15 cellular contexts compared by ENCODE assay signal in the genomic region with DNA sequence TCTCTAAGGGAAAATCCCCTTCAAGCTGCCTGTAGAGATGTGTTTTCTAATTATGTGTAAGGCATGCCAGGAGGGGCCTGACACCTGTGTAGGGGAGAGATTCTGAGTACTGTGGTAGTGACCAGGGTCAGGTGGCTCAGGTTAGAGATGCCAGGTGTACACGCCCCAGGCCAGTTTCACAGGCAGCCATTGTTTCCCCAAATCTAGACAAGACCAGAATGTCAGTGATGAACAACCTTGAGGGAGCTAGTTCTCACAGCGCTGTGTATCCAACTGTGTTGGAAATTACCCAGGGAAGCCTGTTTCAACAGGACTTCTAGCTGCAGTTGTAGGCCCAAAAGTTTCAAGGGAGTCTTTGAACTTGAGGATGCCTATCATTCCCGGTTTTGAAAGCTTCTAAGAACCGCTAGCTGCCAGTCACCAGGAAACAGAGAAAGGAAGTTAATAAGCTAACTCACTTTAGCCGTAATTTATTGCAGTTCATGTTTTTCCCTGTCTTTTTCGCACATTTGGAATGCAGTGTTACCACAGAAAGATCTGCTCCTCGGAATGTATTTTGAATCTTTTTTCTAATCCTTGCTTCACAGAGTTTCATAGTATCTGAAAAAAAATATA.
"Had no signal": no experiment of that assay in that cellular context is flagged by ENCODE, and none has a peak within 500 bp of the region (broad histone marks: within the 10 kb centered on the region; RNA-seq: fewer than 3 reads in every experiment).

No MANE protein-coding gene starts in this region.

- H3K36me3 ChIP-seq: gastrocnemius medialis, heart left ventricle, right atrium auricular region, upper lobe of left lung had no signal

- H3K27ac ChIP-seq: gastrocnemius medialis, heart left ventricle, right atrium auricular region, testis, upper lobe of left lung had no signal

- ATAC-seq: gastrocnemius medialis; heart left ventricle; mucosa of descending colon; naive thymus-derived CD8-positive, alpha-beta T cell; stimulated activated naive CD8-positive, alpha-beta T cell treated with anti-CD3 and anti-CD28 coated beads, Interleukin-15, amount 100 ng/mL, for 72 hours had no signal

- H3K27me3 ChIP-seq: gastrocnemius medialis, heart left ventricle, right atrium auricular region, testis, upper lobe of left lung had no signal

- H3K4me1 ChIP-seq: right atrium auricular region, testis, upper lobe of left lung had no signal

- DNase-seq: activated CD4-positive, alpha-beta T cell treated with anti-CD3 and anti-CD28 coated beads for 1 hour; activated CD4-positive, alpha-beta T cell treated with anti-CD3 and anti-CD28 coated beads, Interleukin-2, amount 50 U/mL, for 4 hours; activated naive CD4-positive, alpha-beta T cell treated with anti-CD3 and anti-CD28 coated beads for 36 hours; activated T-cell treated with anti-CD3 and anti-CD28 coated beads for 4 hours; caudate nucleus; gastrocnemius medialis; heart left ventricle; mucosa of descending colon; naive thymus-derived CD8-positive, alpha-beta T cell; stimulated activated naive CD8-positive, alpha-beta T cell treated with anti-CD3 and anti-CD28 coated beads, Interleukin-15, amount 100 ng/mL, for 72 hours; T-helper 1 cell; T1000; testis; upper lobe of left lung had no signal

- H3K4me3 ChIP-seq: gastrocnemius medialis, heart left ventricle, mucosa of descending colon, right atrium auricular region, testis, upper lobe of left lung had no signal

- H3K9me3 ChIP-seq: gastrocnemius medialis, heart left ventricle, mucosa of descending colon, right atrium auricular region, testis, upper lobe of left lung had no signal
